ENCODE assay signal across 23 cellular contexts in genomic region chr1:56073206-56073605, GRCh38.
DNase-seq lines count a peak whose midpoint lies in the region; ATAC-seq and TF ChIP-seq lines count a peak whose summit lies in the region.
"Had no signal": no experiment of that assay in that cellular context is flagged by ENCODE, and none has a peak within 500 bp of the region (broad histone marks: within the 10 kb centered on the region; RNA-seq: fewer than 3 reads in every experiment).

No MANE protein-coding gene starts in this region.

- TF ChIP-seq CTCF in MCF 10A (IDR thresholded peaks at IDR 0.05; ENCODE audit: unreplicated experiment) (no peak), mammary epithelial cell (conservative IDR thresholded peaks at IDR 0.05 in 1 of 2, IDR thresholded peaks at IDR 0.05 in 1 of 2; ENCODE audit: extremely low read depth in 1 of 2, insufficient read depth in 1 of 2, low read depth in 1 of 2, low read length in 2 of 2) (no peak), hepatocyte (IDR thresholded peaks at IDR 0.05; ENCODE audit: poor library complexity) (no peak), sigmoid colon (IDR thresholded peaks at IDR 0.05) (no peak), upper lobe of right lung (IDR thresholded peaks at IDR 0.05) (no peak)

- POLR2A ChIA-PET in MCF 10A (lab: Yijun Ruan, JAX): interaction anchor here (0.6 to 1.6 kb wide), 3 partner anchors 8 to 1005 kb away, joined by 3 to 4 read pairs (median 3); no protein-coding TSS in a partner anchor

- peaks cover 13% of the 10 kb centered on the region for H3K4me1 ChIP-seq in mammary epithelial cell (ENCODE audit: insufficient read depth, low read length)
- H3K4me1 ChIP-seq in hepatocyte (ENCODE audit: insufficient read depth): no peaks in the 10 kb centered on the region
- H3K4me1 ChIP-seq in sigmoid colon: peaks cover 0 to 22% (median 19%) of the 10 kb centered on the region in 4 donors
- H3K4me1 ChIP-seq in upper lobe of right lung: no peaks in the 10 kb centered on the region
- H3K4me1 ChIP-seq: colonic mucosa had no signal

- H3K9me3 Mint-ChIP-seq in MCF 10A (ENCODE audit: unreplicated experiment): peaks cover 7% of the 10 kb centered on the region
- H3K9me3 Mint-ChIP-seq: activated B cell treated with CpG ODN at 0.5 μM for 24 hours; activated CD4-positive, alpha-beta memory T cell treated with anti-CD3 and anti-CD28 coated beads for 36 hours; activated naive CD8-positive, alpha-beta T cell treated with anti-CD3 and anti-CD28 coated beads, Interleukin-2, amount 50 U/mL, for 24 hours; CD8-positive, alpha-beta T cell had no signal

- H4K20me1 ChIP-seq in mammary epithelial cell (ENCODE audit: insufficient read depth, low read length) (no peaks in the 10 kb centered on the region), hepatocyte (ENCODE audit: insufficient read depth, poor library complexity, severe bottlenecking) (no peaks in the 10 kb centered on the region)

- H3K9me2 ChIP-seq in hepatocyte (replicated peaks; ENCODE audit: insufficient read depth): no peaks in the 10 kb centered on the region

- no peak overlapping the region for H3K27ac ChIP-seq in mammary epithelial cell (ENCODE audit: insufficient read depth, low read depth, low read length)
- peak overlapping the region; percentile 4 for H3K27ac ChIP-seq in hepatocyte
- H3K27ac ChIP-seq in sigmoid colon: peak overlapping the region; percentile 39 to 68 (median 62)
- peak overlapping the region; percentile 43 for H3K27ac ChIP-seq in upper lobe of right lung
- H3K27ac ChIP-seq: 22Rv1, KMS-11, neutrophil had no signal

- H3K4me3 Mint-ChIP-seq in MCF 10A (ENCODE audit: unreplicated experiment): no peak overlapping the region
- H3K4me3 Mint-ChIP-seq: activated B cell treated with CpG ODN at 0.5 μM for 24 hours; activated CD4-positive, alpha-beta memory T cell treated with anti-CD3 and anti-CD28 coated beads for 36 hours; activated naive CD8-positive, alpha-beta T cell treated with anti-CD3 and anti-CD28 coated beads, Interleukin-2, amount 50 U/mL, for 24 hours; CD8-positive, alpha-beta T cell had no signal

- ATAC-seq in upper lobe of right lung (no peak), HG02884 (IDR thresholded peaks at IDR 0.05; ENCODE audit: unreplicated experiment) (no peak)
- ATAC-seq: activated naive CD8-positive, alpha-beta T cell treated with anti-CD3 and anti-CD28 coated beads, Interleukin-2, amount 50 U/mL, for 24 hours; CD8-positive, alpha-beta T cell; HCT116 had no signal

- no peak overlapping the region for H3K9ac ChIP-seq in mammary epithelial cell (ENCODE audit: insufficient read depth, low read length)
- H3K9ac ChIP-seq: KMS-11 had no signal

- CTCF ChIA-PET in MCF 10A (lab: Yijun Ruan, JAX) (interaction anchor here (0.7 to 1.1 kb wide), 2 partner anchors 220 to 511 kb away, joined by 3 to 5 read pairs; no protein-coding TSS in a partner anchor), mammary epithelial cell (lab: Charles Lee; ENCODE audit: low non-redundant PET) (no interaction called here)

- H3K27ac Mint-ChIP-seq in MCF 10A (ENCODE audit: low read depth, unreplicated experiment): peak overlapping the region; percentile 8
- H3K27ac Mint-ChIP-seq: activated B cell treated with CpG ODN at 0.5 μM for 24 hours; activated CD4-positive, alpha-beta memory T cell treated with anti-CD3 and anti-CD28 coated beads for 36 hours; activated naive CD8-positive, alpha-beta T cell treated with anti-CD3 and anti-CD28 coated beads, Interleukin-2, amount 50 U/mL, for 24 hours; CD8-positive, alpha-beta T cell had no signal

- intact Hi-C loops in MCF 10A (cut with micrococcal nuclease): no loop called here
- intact Hi-C loops in mammary epithelial cell (cut with micrococcal nuclease): no loop called here
- intact Hi-C loops in sigmoid colon (cut with DNase I): no loop called here
- intact Hi-C loops in upper lobe of right lung (cut with DNase I): no loop called here

- no peak overlapping the region for H2AFZ ChIP-seq in mammary epithelial cell (ENCODE audit: low read depth, low read length)
- no peak overlapping the region for H2AFZ ChIP-seq in hepatocyte

- dilution Hi-C loops in mammary epithelial cell (cut with HindIII; ENCODE audit: low sequenced_read_pairs): no loop called here

- H3K36me3 Mint-ChIP-seq in MCF 10A (ENCODE audit: insufficient read depth, unreplicated experiment): no peaks in the 10 kb centered on the region
- H3K36me3 Mint-ChIP-seq: activated CD4-positive, alpha-beta memory T cell treated with anti-CD3 and anti-CD28 coated beads for 36 hours; CD8-positive, alpha-beta T cell had no signal

- H3K27me3 ChIP-seq in mammary epithelial cell (ENCODE audit: insufficient read depth, low read length) (no peaks in the 10 kb centered on the region), hepatocyte (no peaks in the 10 kb centered on the region), sigmoid colon (no peaks in the 10 kb centered on the region), upper lobe of right lung (no peaks in the 10 kb centered on the region)
- H3K27me3 ChIP-seq: colonic mucosa, neutrophil had no signal

- TF ChIP-seq EP300 in sigmoid colon (IDR thresholded peaks at IDR 0.05): no peak

- H3K79me2 ChIP-seq in mammary epithelial cell (ENCODE audit: insufficient read depth, low read length) (no peaks in the 10 kb centered on the region), hepatocyte (no peaks in the 10 kb centered on the region)

- H3K4me3 ChIP-seq in mammary epithelial cell (replicated peaks in 1 of 3; ENCODE audit: insufficient read depth in 1 of 3, low read depth in 2 of 3, low read length in 3 of 3): no peak overlapping the region
- H3K4me3 ChIP-seq in hepatocyte: no peak overlapping the region
- no peak overlapping the region for H3K4me3 ChIP-seq in sigmoid colon
- no peak overlapping the region for H3K4me3 ChIP-seq in upper lobe of right lung
- H3K4me3 ChIP-seq: colonic mucosa had no signal

- TF ChIP-seq POLR2A in sigmoid colon (IDR thresholded peaks at IDR 0.05): no peak

- H3K36me3 ChIP-seq in mammary epithelial cell (ENCODE audit: insufficient read depth, low read length): no peaks in the 10 kb centered on the region
- H3K36me3 ChIP-seq in hepatocyte (replicated peaks; ENCODE audit: insufficient read depth, low read depth): no peaks in the 10 kb centered on the region
- no peaks in the 10 kb centered on the region for H3K36me3 ChIP-seq in sigmoid colon
- no peaks in the 10 kb centered on the region for H3K36me3 ChIP-seq in upper lobe of right lung
- H3K36me3 ChIP-seq: colonic mucosa, neutrophil had no signal

- H3K4me1 Mint-ChIP-seq in MCF 10A (ENCODE audit: insufficient read depth, unreplicated experiment): peaks cover 23% of the 10 kb centered on the region
- H3K4me1 Mint-ChIP-seq: activated B cell treated with CpG ODN at 0.5 μM for 24 hours; activated naive CD8-positive, alpha-beta T cell treated with anti-CD3 and anti-CD28 coated beads, Interleukin-2, amount 50 U/mL, for 24 hours had no signal

- WGBS in mammary epithelial cell (ENCODE audit: low coverage, missing lambda C conversion rate): 50% methylated on average over 1 of the region's 1 CpG
- 69% methylated on average over 1 of the region's 1 CpG for WGBS in hepatocyte (ENCODE audit: low lambda C conversion rate, missing lambda C conversion rate)
- WGBS in sigmoid colon, 2 donors: 36 to 48% methylated on average over 1 of the region's 1 CpG

- H3K4me2 ChIP-seq in mammary epithelial cell (ENCODE audit: insufficient read depth, low read depth, low read length) (no peak overlapping the region), hepatocyte (no peak overlapping the region)
- H3K4me2 ChIP-seq: KMS-11 had no signal

- DNase-seq in MCF 10A (ENCODE audit: unreplicated experiment): no peak
- DNase-seq in mammary epithelial cell: no peak
- no peak for DNase-seq in hepatocyte (ENCODE audit: low spot score)
- DNase-seq in sigmoid colon: no peak
- no peak for DNase-seq in upper lobe of right lung
- no peak for DNase-seq in NCI-H2227 (lab: John Stamatoyannopoulos, UW; ENCODE audit: unreplicated experiment)
- DNase-seq in NCI-H1694 treated with DMSO at 0.1 percent for 48 hours (lab: John Stamatoyannopoulos, UW): no peak
- DNase-seq: activated B cell treated with CpG ODN at 0.5 μM for 24 hours; activated CD4-positive, alpha-beta memory T cell treated with anti-CD3 and anti-CD28 coated beads for 36 hours; activated effector memory CD4-positive, alpha-beta T cell treated with anti-CD3 and anti-CD28 coated beads, Interleukin-2, amount 50 U/mL, for 16 hours; activated naive CD8-positive, alpha-beta T cell treated with anti-CD3 and anti-CD28 coated beads, Interleukin-2, amount 50 U/mL, for 24 hours; CD8-positive, alpha-beta T cell; colonic mucosa; GF-D8; head of caudate nucleus; NCI-H1694; NCI-H748 treated with DMSO at 0.1 percent for 48 hours; stimulated activated CD4-positive, alpha-beta T cell treated with anti-CD3 and anti-CD28 coated beads, Interleukin-12 subunit alpha, Interleukin-12 subunit beta, amount 100 ng/mL, for 4 hours had no signal

- H3K27me3 Mint-ChIP-seq in MCF 10A (ENCODE audit: insufficient read depth, unreplicated experiment): no peaks in the 10 kb centered on the region
- H3K27me3 Mint-ChIP-seq: activated CD4-positive, alpha-beta memory T cell treated with anti-CD3 and anti-CD28 coated beads for 36 hours; activated naive CD8-positive, alpha-beta T cell treated with anti-CD3 and anti-CD28 coated beads, Interleukin-2, amount 50 U/mL, for 24 hours had no signal

- H3K9me3 ChIP-seq in mammary epithelial cell (replicated peaks; ENCODE audit: insufficient read depth, low read length) (no peaks in the 10 kb centered on the region), hepatocyte (ENCODE audit: low read depth) (no peaks in the 10 kb centered on the region), sigmoid colon (no peaks in the 10 kb centered on the region), upper lobe of right lung (no peaks in the 10 kb centered on the region)
- H3K9me3 ChIP-seq: colonic mucosa, neutrophil had no signal

- BruUV-seq in MCF 10A (replicated peaks; lab: Mats Ljungman, UMichigan) (no TSS peak), mammary epithelial cell (replicated peaks; lab: Mats Ljungman, UMichigan) (no TSS peak)

- in situ Hi-C loops in mammary epithelial cell (cut with MboI; ENCODE audit: low sequenced_read_pairs in 2 of 2): no loop called here
